8 cellular contexts compared by ENCODE assay signal in the genomic region with DNA sequence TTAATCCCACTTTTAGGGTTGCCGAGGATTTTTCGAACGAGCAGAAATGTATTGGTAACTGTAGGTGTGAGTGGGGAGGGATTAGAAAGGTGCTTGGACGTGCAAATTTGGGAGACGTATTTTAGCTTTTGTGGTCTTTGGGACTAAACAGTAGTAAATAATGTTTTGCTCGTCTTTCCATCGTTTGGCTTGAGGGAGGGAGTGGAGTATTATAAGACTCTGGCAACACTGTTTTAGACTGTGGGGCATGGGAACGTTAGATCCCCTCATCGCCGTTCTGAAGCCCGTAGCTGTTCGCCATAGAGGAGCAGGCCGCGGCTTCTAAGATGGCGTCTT. TPM values are rescaled to one million over a fixed set of nuclear protein-coding genes. Genes with fewer than 3 reads are reported as not detected.
DNase-seq lines count a peak whose midpoint lies in the region; ATAC-seq and TF ChIP-seq lines count a peak whose summit lies in the region.

No MANE protein-coding gene starts in this region.

- peaks cover 52% of the 10 kb centered on the region for H3K27me3 Mint-ChIP-seq in GM23338 (ENCODE audit: insufficient read depth, low read depth, poor library complexity)

- H3K4me1 ChIP-seq in GM23338 (ENCODE audit: insufficient read depth) (peaks cover 26% of the 10 kb centered on the region; the same call in 1 of the 2 replicates), gastroesophageal sphincter (peaks cover 2 to 42% (median 13%) of the 10 kb centered on the region in 3 donors), skeletal muscle tissue (ENCODE audit: control insufficient read depth in 3 of 3, insufficient read depth in 3 of 3, low read length in 3 of 3) (peaks cover 29 to 41% (median 39%) of the 10 kb centered on the region in 3 donors)

- H3K4me2 ChIP-seq in GM23338 = peak overlapping the region; percentile 100

- no peaks in the 10 kb centered on the region for H3K9me2 ChIP-seq in GM23338 (ENCODE audit: insufficient read depth)

- H3K27me3 ChIP-seq in GM23338 (ENCODE audit: insufficient read depth) (no peaks in the 10 kb centered on the region), gastroesophageal sphincter (no peaks in the 10 kb centered on the region), skeletal muscle tissue (ENCODE audit: control insufficient read depth in 3 of 3, insufficient read depth in 3 of 3, low read length in 3 of 3) (no peaks in the 10 kb centered on the region)

- H3K4me1 Mint-ChIP-seq in GM23338 = peaks cover 26% of the 10 kb centered on the region

- H3K4me3 ChIP-seq in GM23338 (peak overlapping the region; percentile 99), WI38 (ENCODE audit: low read depth, low read length) (peak overlapping the region; percentile 87), gastroesophageal sphincter (peak overlapping the region; percentile 66 to 91), skeletal muscle tissue (ENCODE audit: low read length in 3 of 3) (peak overlapping the region; percentile 82 to 100 (median 98))

- H3K9ac ChIP-seq in skeletal muscle tissue (ENCODE audit: low read depth in 1 of 3, low read length in 3 of 3) = peak overlapping the region; percentile 99 to 100 (median 100)

- peaks cover 67% of the 10 kb centered on the region for H3K36me3 Mint-ChIP-seq in GM23338 (ENCODE audit: low read depth)

- no peak for TF ChIP-seq POLR2A in gastroesophageal sphincter (IDR thresholded peaks at IDR 0.05)

- H3K4me3 Mint-ChIP-seq in GM23338 = peak overlapping the region; percentile 98

- DNase-seq in GM23338 (ENCODE audit: low spot score) (no peak), CD1c-positive myeloid dendritic cell (ENCODE audit: extremely low spot score) (no peak), GM10266 (ENCODE audit: extremely low spot score) (no peak)

- H3F3A ChIP-seq in GM23338 (replicated peaks; ENCODE audit: low read depth) = peaks cover 43% of the 10 kb centered on the region

- TF ChIP-seq CTCF in GM23338 (conservative IDR thresholded peaks at IDR 0.05; ENCODE audit: low read depth in 2 of 2) = no peak
- TF ChIP-seq CTCF in WI38 (IDR thresholded peaks at IDR 0.05; ENCODE audit: low read depth, low read length) = no peak
- TF ChIP-seq CTCF in gastroesophageal sphincter (IDR thresholded peaks at IDR 0.05) = no peak
- no peak for TF ChIP-seq CTCF in GM10266 (IDR thresholded peaks at IDR 0.05; ENCODE audit: control insufficient read depth, insufficient read depth, low read depth, missing control alignments)

- no peaks in the 10 kb centered on the region for H3K9me3 ChIP-seq in gastroesophageal sphincter
- no peaks in the 10 kb centered on the region for H3K9me3 ChIP-seq in skeletal muscle tissue (ENCODE audit: control insufficient read depth in 3 of 3, low read length in 3 of 3)

- H3K36me3 ChIP-seq in GM23338 (ENCODE audit: insufficient read depth) (peaks cover 33% of the 10 kb centered on the region), gastroesophageal sphincter (peaks cover 0 to 33% of the 10 kb centered on the region in 2 donors), skeletal muscle tissue (ENCODE audit: control insufficient read depth in 3 of 3, insufficient read depth in 3 of 3, low read length in 3 of 3) (peaks cover 26 to 41% (median 39%) of the 10 kb centered on the region in 3 donors)

- ATAC-seq in GM23338 = no peak
- ATAC-seq in gastroesophageal sphincter = no peak
- ATAC-seq in GM19351 (IDR thresholded peaks at IDR 0.05; ENCODE audit: unreplicated experiment) = no peak
- ATAC-seq in GM19328 (IDR thresholded peaks at IDR 0.05; ENCODE audit: unreplicated experiment) = no peak

- H4K20me1 ChIP-seq in GM23338 (replicated peaks; ENCODE audit: insufficient read depth) = peaks cover 38% of the 10 kb centered on the region

- peak overlapping the region; percentile 100 for H3K27ac ChIP-seq in GM23338 (ENCODE audit: low read depth)
- H3K27ac ChIP-seq in gastroesophageal sphincter = peak overlapping the region; percentile 94 to 100 (median 98)
- peak overlapping the region; percentile 100 for H3K27ac ChIP-seq in skeletal muscle tissue (ENCODE audit: low read depth, low read length)

- no peak for TF ChIP-seq EP300 in gastroesophageal sphincter (IDR thresholded peaks at IDR 0.05)

- H3K9me3 Mint-ChIP-seq in GM23338 = peaks cover 12% of the 10 kb centered on the region

- H2AFZ ChIP-seq in GM23338 = no peak overlapping the region

- H3K27ac Mint-ChIP-seq in GM23338 = peak overlapping the region; percentile 100

- WGBS in gastroesophageal sphincter (ENCODE audit: low coverage in 1 of 2), 2 donors = 0 to 1% methylated on average over 7 to 12 of the region's 15 CpGs

- H3K79me2 ChIP-seq in GM23338 (replicated peaks; ENCODE audit: insufficient read depth) = peaks cover 73% of the 10 kb centered on the region

TF ChIP-seq in GM23338, 12 proteins besides CTCF, POLR2A, EP300 and RAD21:
- TF ChIP-seq, protein P1, sequence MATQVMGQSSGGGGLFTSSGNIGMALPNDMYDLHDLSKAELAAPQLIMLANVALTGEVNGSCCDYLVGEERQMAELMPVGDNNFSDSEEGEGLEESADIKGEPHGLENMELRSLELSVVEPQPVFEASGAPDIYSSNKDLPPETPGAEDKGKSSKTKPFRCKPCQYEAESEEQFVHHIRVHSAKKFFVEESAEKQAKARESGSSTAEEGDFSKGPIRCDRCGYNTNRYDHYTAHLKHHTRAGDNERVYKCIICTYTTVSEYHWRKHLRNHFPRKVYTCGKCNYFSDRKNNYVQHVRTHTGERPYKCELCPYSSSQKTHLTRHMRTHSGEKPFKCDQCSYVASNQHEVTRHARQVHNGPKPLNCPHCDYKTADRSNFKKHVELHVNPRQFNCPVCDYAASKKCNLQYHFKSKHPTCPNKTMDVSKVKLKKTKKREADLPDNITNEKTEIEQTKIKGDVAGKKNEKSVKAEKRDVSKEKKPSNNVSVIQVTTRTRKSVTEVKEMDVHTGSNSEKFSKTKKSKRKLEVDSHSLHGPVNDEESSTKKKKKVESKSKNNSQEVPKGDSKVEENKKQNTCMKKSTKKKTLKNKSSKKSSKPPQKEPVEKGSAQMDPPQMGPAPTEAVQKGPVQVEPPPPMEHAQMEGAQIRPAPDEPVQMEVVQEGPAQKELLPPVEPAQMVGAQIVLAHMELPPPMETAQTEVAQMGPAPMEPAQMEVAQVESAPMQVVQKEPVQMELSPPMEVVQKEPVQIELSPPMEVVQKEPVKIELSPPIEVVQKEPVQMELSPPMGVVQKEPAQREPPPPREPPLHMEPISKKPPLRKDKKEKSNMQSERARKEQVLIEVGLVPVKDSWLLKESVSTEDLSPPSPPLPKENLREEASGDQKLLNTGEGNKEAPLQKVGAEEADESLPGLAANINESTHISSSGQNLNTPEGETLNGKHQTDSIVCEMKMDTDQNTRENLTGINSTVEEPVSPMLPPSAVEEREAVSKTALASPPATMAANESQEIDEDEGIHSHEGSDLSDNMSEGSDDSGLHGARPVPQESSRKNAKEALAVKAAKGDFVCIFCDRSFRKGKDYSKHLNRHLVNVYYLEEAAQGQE (IDR thresholded peaks at IDR 0.05; ENCODE audit: unreplicated experiment) = no peak
- TF ChIP-seq POLR2AphosphoS5 (IDR thresholded peaks at IDR 0.05; ENCODE audit: low read depth) = 0 out of 2 replicates have a peak, but pooled peaks have one; percentile 39
- no peak for TF ChIP-seq EZH2phosphoT487 (IDR thresholded peaks at IDR 0.05; ENCODE audit: unreplicated experiment)
- TF ChIP-seq NANOG (IDR thresholded peaks at IDR 0.05; ENCODE audit: borderline replicate concordance) = no peak

RNA-seq across cellular contexts. Expression of gene BRD2, which starts 2.8 kb away (rescaled TPM):
- total RNA-seq in GM23338 (2014; rRNA removed; shearing (Covaris generic)) = 169 and 182 TPM in 2 replicates
- 81.9 and 84.9 TPM in 2 replicates for polyA plus RNA-seq in GM23338 (2016; fragmentation: Nextera tagmentation; extraction: Ambion mirVana)
- total RNA-seq in gastroesophageal sphincter = 100 to 1,000 TPM; 107 to 154 (median 124) TPM
- 36.5 TPM for total RNA-seq in skeletal muscle tissue

RNA-seq across cellular contexts. Expression of gene HLA-DMA, which starts 18.3 kb away (rescaled TPM):
- 3.5 and 5.2 TPM in 2 replicates for total RNA-seq in GM23338 (2014; rRNA removed; shearing (Covaris generic))
- polyA plus RNA-seq in GM23338 (2016; fragmentation: Nextera tagmentation; extraction: Ambion mirVana) = 6.2 and 8.1 TPM in 2 replicates
- total RNA-seq in gastroesophageal sphincter (10 to 100 TPM in 2 of 4 donors, 1 to 10 TPM in 2; 5.8 to 43.8 (median 15.8) TPM), skeletal muscle tissue (6.3 TPM)

RNA-seq across cellular contexts. Expression of gene HLA-DMB, which starts 30.4 kb away (rescaled TPM):
- total RNA-seq in GM23338 (2014; rRNA removed; shearing (Covaris generic)) = 1.3 and 1.6 TPM in 2 replicates
- 0.70 and 1.4 TPM in 2 replicates for polyA plus RNA-seq in GM23338 (2016; fragmentation: Nextera tagmentation; extraction: Ambion mirVana)
- total RNA-seq in gastroesophageal sphincter = 10 to 100 TPM in 2 of 4 donors, 1 to 10 TPM in 2; 7.3 to 26.0 (median 11.6) TPM
- 6.3 TPM for total RNA-seq in skeletal muscle tissue

RNA-seq across cellular contexts. Expression of gene HLA-DOA, which starts 38.2 kb away (rescaled TPM):
- total RNA-seq in GM23338 (2014; rRNA removed; shearing (Covaris generic)) = 30.5 and 34.2 TPM in 2 replicates
- polyA plus RNA-seq in GM23338 (2016; fragmentation: Nextera tagmentation; extraction: Ambion mirVana) = 4.8 TPM in 2 replicates
- total RNA-seq in gastroesophageal sphincter = 1 to 10 TPM; 1.1 to 4.4 (median 1.8) TPM
- 1.0 TPM for total RNA-seq in skeletal muscle tissue
